ENCODE assay signal across 1 cellular context in the genomic region with DNA sequence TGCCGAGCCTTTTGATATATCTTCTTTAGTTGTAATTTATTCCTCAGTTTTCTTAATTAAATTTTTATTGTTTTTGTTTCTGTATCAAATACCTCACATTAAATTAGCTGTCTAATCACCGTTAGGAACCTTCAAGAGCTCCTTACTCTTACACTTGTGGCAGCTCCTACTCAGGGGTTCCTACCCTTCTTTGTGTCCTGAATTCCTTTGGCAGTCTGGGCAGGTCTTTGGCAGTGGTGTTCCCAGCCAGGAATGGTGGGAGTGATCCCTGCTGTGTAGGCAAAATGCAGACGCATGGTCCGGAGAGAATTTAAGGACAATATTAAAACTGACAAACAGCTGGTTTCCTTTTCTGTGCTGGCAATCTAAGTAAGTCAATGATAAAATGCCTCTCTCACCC.
TF ChIP-seq lines count a peak whose summit lies in the region.

No MANE protein-coding gene starts in this region.

TF ChIP-seq in GM23338, 12 proteins besides CTCF, POLR2A, EP300 and RAD21 (continued from another document):
- TF ChIP-seq STAT1 (IDR thresholded peaks at IDR 0.05; ENCODE audit: unreplicated experiment), result no peak
- TF ChIP-seq EZH2 (IDR thresholded peaks at IDR 0.05; ENCODE audit: low read depth, unreplicated experiment), result no peak
- TF ChIP-seq EZH2phosphoT487 (IDR thresholded peaks at IDR 0.05; ENCODE audit: unreplicated experiment), result no peak
- TF ChIP-seq, protein P1, sequence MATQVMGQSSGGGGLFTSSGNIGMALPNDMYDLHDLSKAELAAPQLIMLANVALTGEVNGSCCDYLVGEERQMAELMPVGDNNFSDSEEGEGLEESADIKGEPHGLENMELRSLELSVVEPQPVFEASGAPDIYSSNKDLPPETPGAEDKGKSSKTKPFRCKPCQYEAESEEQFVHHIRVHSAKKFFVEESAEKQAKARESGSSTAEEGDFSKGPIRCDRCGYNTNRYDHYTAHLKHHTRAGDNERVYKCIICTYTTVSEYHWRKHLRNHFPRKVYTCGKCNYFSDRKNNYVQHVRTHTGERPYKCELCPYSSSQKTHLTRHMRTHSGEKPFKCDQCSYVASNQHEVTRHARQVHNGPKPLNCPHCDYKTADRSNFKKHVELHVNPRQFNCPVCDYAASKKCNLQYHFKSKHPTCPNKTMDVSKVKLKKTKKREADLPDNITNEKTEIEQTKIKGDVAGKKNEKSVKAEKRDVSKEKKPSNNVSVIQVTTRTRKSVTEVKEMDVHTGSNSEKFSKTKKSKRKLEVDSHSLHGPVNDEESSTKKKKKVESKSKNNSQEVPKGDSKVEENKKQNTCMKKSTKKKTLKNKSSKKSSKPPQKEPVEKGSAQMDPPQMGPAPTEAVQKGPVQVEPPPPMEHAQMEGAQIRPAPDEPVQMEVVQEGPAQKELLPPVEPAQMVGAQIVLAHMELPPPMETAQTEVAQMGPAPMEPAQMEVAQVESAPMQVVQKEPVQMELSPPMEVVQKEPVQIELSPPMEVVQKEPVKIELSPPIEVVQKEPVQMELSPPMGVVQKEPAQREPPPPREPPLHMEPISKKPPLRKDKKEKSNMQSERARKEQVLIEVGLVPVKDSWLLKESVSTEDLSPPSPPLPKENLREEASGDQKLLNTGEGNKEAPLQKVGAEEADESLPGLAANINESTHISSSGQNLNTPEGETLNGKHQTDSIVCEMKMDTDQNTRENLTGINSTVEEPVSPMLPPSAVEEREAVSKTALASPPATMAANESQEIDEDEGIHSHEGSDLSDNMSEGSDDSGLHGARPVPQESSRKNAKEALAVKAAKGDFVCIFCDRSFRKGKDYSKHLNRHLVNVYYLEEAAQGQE (IDR thresholded peaks at IDR 0.05; ENCODE audit: unreplicated experiment), result no peak
- no peak for TF ChIP-seq ZNF331 (CRISPR knock-in tag; IDR thresholded peaks at IDR 0.05; ENCODE audit: low read depth)
- TF ChIP-seq, protein P2, sequence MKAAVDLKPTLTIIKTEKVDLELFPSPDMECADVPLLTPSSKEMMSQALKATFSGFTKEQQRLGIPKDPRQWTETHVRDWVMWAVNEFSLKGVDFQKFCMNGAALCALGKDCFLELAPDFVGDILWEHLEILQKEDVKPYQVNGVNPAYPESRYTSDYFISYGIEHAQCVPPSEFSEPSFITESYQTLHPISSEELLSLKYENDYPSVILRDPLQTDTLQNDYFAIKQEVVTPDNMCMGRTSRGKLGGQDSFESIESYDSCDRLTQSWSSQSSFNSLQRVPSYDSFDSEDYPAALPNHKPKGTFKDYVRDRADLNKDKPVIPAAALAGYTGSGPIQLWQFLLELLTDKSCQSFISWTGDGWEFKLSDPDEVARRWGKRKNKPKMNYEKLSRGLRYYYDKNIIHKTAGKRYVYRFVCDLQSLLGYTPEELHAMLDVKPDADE (IDR thresholded peaks at IDR 0.05), result no peak
- no peak for TF ChIP-seq NANOG (IDR thresholded peaks at IDR 0.05; ENCODE audit: borderline replicate concordance)
TF ChIP-seq in GM23338: peak in this region for 0.
